10 cellular contexts compared by ENCODE assay signal in genomic region chr16:10982430-10983174, GRCh38. TPM values are rescaled to one million over a fixed set of nuclear protein-coding genes. Genes with fewer than 3 reads are reported as not detected.
DNase-seq lines count a peak whose midpoint lies in the region; ATAC-seq and TF ChIP-seq lines count a peak whose summit lies in the region.
"Had no signal": no experiment of that assay in that cellular context is flagged by ENCODE, and none has a peak within 500 bp of the region (broad histone marks: within the 10 kb centered on the region; RNA-seq: fewer than 3 reads in every experiment).

No MANE protein-coding gene starts in this region.

- no peak for DNase-seq in GM12864 (ENCODE audit: low read depth)
- DNase-seq in left ventricle myocardium inferior: no peak
- no peak for DNase-seq in foreskin fibroblast
- DNase-seq in left lung: no peak
- DNase-seq in T-helper 9 cell: no peak
- DNase-seq in NCI-H2107 (lab: John Stamatoyannopoulos, UW): no peak

- H3K9me3 ChIP-seq in left ventricle myocardium inferior (replicated peaks) (no peaks in the 10 kb centered on the region), left lung (no peaks in the 10 kb centered on the region)

- H3K27ac ChIP-seq in left ventricle myocardium inferior (replicated peaks): peak overlapping the region; percentile 56
- no peak overlapping the region for H3K27ac ChIP-seq in left lung
- H3K27ac ChIP-seq: GM23248, KMS-11 had no signal

- intact Hi-C loops in left ventricle myocardium inferior (cut with micrococcal nuclease) (no loop called here), left lung (cut with DNase I) (no loop called here)

- H3K27me3 ChIP-seq in left ventricle myocardium inferior (ENCODE audit: low read depth) (no peaks in the 10 kb centered on the region), left lung (no peaks in the 10 kb centered on the region)

- TF ChIP-seq CTCF in GM12864 (IDR thresholded peaks at IDR 0.05; ENCODE audit: low read depth, low read length, missing control alignments) (no peak), left ventricle myocardium inferior (IDR thresholded peaks at IDR 0.05; ENCODE audit: borderline replicate concordance) (no peak), foreskin fibroblast (IDR thresholded peaks at IDR 0.05; ENCODE audit: low read depth, low read length) (no peak), left lung (IDR thresholded peaks at IDR 0.05) (no peak)

- H3K4me1 ChIP-seq in left ventricle myocardium inferior (peaks cover 14% of the 10 kb centered on the region), left lung (peaks cover 8 to 22% of the 10 kb centered on the region in 2 donors)

- H3K36me3 ChIP-seq in left ventricle myocardium inferior: peaks cover 57% of the 10 kb centered on the region
- H3K36me3 ChIP-seq in left lung: peaks cover 0 to 87% of the 10 kb centered on the region in 2 donors

- H3K4me3 ChIP-seq in GM12864 (ENCODE audit: low read depth, low read length): peak overlapping the region; percentile 2; the same call in 1 of the 2 replicates
- H3K4me3 ChIP-seq in left ventricle myocardium inferior: no peak overlapping the region
- no peak overlapping the region for H3K4me3 ChIP-seq in foreskin fibroblast (ENCODE audit: low read depth in 1 of 2, low read length in 2 of 2)
- H3K4me3 ChIP-seq in left lung: no peak overlapping the region
- H3K4me3 ChIP-seq: GM23248 had no signal

- peak; percentile 45 for ATAC-seq in GM19438 (IDR thresholded peaks at IDR 0.05; ENCODE audit: low read depth, unreplicated experiment)
- ATAC-seq in HG03565 (IDR thresholded peaks at IDR 0.05; ENCODE audit: unreplicated experiment): peak; percentile 43
- no peak for ATAC-seq in left lung

RNA-seq across cellular contexts. Expression of gene CLEC16A, which starts 38.2 kb away (rescaled TPM):
- total RNA-seq in left ventricle myocardium inferior (24.6 TPM), left lung (10 to 100 TPM; 35.6 to 38.6 TPM)

RNA-seq across cellular contexts. Expression of gene DEXI, which starts 40.3 kb away (rescaled TPM):
- total RNA-seq in left ventricle myocardium inferior (110 TPM), left lung (10 to 100 TPM; 30.2 to 35.8 TPM)
